In the genomic region with DNA sequence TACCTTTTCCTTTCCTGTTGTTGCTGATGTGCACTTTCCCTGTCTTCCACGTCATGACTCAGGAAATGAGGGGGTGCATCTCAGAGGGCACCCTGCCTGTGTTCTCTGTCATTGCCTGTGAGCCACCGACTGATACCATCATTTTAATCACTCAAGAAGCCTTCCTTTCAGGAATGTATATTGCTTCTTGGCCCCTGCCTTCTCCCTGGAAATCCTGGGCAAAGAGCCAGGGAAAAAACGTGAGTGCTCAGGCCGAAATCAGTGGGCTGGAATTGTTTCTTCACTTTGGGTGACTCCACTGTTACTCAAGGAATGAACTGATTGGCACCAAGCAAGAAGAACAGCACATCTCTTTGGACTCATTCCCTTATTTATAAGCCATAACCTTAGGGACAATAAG, we compare ENCODE assay signal across 1 cellular context.
TF ChIP-seq lines count a peak whose summit lies in the region.

No MANE protein-coding gene starts in this region.

TF ChIP-seq in GM23338, 12 proteins besides CTCF, POLR2A, EP300 and RAD21 (continued from another document):
- TF ChIP-seq, protein P1, sequence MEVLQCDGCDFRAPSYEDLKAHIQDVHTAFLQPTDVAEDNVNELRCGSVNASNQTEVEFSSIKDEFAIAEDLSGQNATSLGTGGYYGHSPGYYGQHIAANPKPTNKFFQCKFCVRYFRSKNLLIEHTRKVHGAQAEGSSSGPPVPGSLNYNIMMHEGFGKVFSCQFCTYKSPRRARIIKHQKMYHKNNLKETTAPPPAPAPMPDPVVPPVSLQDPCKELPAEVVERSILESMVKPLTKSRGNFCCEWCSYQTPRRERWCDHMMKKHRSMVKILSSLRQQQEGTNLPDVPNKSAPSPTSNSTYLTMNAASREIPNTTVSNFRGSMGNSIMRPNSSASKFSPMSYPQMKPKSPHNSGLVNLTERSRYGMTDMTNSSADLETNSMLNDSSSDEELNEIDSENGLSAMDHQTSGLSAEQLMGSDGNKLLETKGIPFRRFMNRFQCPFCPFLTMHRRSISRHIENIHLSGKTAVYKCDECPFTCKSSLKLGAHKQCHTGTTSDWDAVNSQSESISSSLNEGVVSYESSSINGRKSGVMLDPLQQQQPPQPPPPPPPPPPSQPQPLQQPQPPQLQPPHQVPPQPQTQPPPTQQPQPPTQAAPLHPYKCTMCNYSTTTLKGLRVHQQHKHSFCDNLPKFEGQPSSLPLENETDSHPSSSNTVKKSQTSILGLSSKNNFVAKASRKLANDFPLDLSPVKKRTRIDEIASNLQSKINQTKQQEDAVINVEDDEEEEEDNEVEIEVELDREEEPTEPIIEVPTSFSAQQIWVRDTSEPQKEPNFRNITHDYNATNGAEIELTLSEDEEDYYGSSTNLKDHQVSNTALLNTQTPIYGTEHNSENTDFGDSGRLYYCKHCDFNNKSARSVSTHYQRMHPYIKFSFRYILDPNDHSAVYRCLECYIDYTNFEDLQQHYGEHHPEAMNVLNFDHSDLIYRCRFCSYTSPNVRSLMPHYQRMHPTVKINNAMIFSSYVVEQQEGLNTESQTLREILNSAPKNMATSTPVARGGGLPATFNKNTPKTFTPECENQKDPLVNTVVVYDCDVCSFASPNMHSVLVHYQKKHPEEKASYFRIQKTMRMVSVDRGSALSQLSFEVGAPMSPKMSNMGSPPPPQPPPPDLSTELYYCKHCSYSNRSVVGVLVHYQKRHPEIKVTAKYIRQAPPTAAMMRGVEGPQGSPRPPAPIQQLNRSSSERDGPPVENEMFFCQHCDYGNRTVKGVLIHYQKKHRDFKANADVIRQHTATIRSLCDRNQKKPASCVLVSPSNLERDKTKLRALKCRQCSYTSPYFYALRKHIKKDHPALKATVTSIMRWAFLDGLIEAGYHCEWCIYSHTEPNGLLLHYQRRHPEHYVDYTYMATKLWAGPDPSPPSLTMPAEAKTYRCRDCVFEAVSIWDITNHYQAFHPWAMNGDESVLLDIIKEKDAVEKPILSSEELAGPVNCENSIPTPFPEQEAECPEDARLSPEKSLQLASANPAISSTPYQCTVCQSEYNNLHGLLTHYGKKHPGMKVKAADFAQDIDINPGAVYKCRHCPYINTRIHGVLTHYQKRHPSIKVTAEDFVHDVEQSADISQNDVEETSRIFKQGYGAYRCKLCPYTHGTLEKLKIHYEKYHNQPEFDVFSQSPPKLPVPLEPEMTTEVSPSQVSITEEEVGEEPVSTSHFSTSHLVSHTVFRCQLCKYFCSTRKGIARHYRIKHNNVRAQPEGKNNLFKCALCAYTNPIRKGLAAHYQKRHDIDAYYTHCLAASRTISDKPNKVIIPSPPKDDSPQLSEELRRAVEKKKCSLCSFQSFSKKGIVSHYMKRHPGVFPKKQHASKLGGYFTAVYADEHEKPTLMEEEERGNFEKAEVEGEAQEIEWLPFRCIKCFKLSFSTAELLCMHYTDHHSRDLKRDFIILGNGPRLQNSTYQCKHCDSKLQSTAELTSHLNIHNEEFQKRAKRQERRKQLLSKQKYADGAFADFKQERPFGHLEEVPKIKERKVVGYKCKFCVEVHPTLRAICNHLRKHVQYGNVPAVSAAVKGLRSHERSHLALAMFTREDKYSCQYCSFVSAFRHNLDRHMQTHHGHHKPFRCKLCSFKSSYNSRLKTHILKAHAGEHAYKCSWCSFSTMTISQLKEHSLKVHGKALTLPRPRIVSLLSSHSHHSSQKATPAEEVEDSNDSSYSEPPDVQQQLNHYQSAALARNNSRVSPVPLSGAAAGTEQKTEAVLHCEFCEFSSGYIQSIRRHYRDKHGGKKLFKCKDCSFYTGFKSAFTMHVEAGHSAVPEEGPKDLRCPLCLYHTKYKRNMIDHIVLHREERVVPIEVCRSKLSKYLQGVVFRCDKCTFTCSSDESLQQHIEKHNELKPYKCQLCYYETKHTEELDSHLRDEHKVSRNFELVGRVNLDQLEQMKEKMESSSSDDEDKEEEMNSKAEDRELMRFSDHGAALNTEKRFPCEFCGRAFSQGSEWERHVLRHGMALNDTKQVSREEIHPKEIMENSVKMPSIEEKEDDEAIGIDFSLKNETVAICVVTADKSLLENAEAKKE (CRISPR knock-in tag; IDR thresholded peaks at IDR 0.05): no peak
- TF ChIP-seq EZH2 (IDR thresholded peaks at IDR 0.05; ENCODE audit: low read depth, unreplicated experiment) (no peak), CREB1 (CRISPR knock-in tag; IDR thresholded peaks at IDR 0.05; ENCODE audit: low read depth) (no peak), NANOG (IDR thresholded peaks at IDR 0.05; ENCODE audit: borderline replicate concordance) (no peak), POLR2AphosphoS5 (IDR thresholded peaks at IDR 0.05; ENCODE audit: low read depth) (no peak), ZNF331 (CRISPR knock-in tag; IDR thresholded peaks at IDR 0.05; ENCODE audit: low read depth) (no peak), EZH2phosphoT487 (IDR thresholded peaks at IDR 0.05; ENCODE audit: unreplicated experiment) (no peak), JUNB (IDR thresholded peaks at IDR 0.05; ENCODE audit: unreplicated experiment) (no peak), ZNF114 (CRISPR knock-in tag; IDR thresholded peaks at IDR 0.05) (no peak)
- TF ChIP-seq, protein P2, sequence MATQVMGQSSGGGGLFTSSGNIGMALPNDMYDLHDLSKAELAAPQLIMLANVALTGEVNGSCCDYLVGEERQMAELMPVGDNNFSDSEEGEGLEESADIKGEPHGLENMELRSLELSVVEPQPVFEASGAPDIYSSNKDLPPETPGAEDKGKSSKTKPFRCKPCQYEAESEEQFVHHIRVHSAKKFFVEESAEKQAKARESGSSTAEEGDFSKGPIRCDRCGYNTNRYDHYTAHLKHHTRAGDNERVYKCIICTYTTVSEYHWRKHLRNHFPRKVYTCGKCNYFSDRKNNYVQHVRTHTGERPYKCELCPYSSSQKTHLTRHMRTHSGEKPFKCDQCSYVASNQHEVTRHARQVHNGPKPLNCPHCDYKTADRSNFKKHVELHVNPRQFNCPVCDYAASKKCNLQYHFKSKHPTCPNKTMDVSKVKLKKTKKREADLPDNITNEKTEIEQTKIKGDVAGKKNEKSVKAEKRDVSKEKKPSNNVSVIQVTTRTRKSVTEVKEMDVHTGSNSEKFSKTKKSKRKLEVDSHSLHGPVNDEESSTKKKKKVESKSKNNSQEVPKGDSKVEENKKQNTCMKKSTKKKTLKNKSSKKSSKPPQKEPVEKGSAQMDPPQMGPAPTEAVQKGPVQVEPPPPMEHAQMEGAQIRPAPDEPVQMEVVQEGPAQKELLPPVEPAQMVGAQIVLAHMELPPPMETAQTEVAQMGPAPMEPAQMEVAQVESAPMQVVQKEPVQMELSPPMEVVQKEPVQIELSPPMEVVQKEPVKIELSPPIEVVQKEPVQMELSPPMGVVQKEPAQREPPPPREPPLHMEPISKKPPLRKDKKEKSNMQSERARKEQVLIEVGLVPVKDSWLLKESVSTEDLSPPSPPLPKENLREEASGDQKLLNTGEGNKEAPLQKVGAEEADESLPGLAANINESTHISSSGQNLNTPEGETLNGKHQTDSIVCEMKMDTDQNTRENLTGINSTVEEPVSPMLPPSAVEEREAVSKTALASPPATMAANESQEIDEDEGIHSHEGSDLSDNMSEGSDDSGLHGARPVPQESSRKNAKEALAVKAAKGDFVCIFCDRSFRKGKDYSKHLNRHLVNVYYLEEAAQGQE (IDR thresholded peaks at IDR 0.05; ENCODE audit: unreplicated experiment): no peak
